ENCODE assay signal across 16 cellular contexts in the genomic region with DNA sequence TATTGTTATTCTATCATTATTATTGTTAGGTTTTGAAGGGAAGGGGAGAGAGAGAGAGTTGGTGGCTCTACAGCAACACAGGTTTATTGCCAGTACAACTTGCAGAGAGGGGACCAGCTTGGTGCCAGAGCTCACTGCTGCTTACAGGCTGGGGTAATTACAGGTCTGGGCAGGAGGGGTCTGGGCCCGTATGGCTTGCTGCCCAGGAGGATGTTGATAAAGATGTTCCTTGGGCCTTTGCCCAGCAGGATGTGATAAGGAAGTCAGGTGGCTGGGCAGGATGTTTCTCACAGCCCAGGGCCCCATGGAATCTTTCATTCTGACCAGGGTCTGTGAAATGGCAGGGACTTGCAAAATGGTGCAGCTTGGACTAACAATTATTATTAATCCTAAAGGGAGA.
A peak's percentile ranks its signal among the peaks of the same experiment; 100 is the strongest.
DNase-seq lines count a peak whose midpoint lies in the region; ATAC-seq and TF ChIP-seq lines count a peak whose summit lies in the region.
"Had no signal": no experiment of that assay in that cellular context is flagged by ENCODE, and none has a peak within 500 bp of the region (broad histone marks: within the 10 kb centered on the region; RNA-seq: fewer than 3 reads in every experiment).

No MANE protein-coding gene starts in this region.

- no peak overlapping the region for H3K4me3 ChIP-seq in HEK293 (ENCODE audit: low read depth, low read length)
- H3K4me3 ChIP-seq in PC-3 (ENCODE audit: low read length), result no peak overlapping the region
- no peak overlapping the region for H3K4me3 ChIP-seq in fibroblast of villous mesenchyme (ENCODE audit: low read depth, low read length)
- H3K4me3 ChIP-seq: GM12878, psoas muscle had no signal

- H3K4me2 ChIP-seq in PC-3 (ENCODE audit: low read length), result no peak overlapping the region

- CTCF ChIA-PET in HEK293 (lab: Yijun Ruan, JAX) (interaction anchor here (0.6 to 2.1 kb wide), 13 partner anchors 10 to 313 kb away, joined by 3 to 10 read pairs (median 3); a partner anchor contains a TSS), PC-3 (lab: Charles Lee) (interaction anchor here (0.7 kb wide), 1 partner anchor 304 kb away, joined by 3 read pairs; no protein-coding TSS in a partner anchor)

- no peaks in the 10 kb centered on the region for H3F3A ChIP-seq in PC-3 (ENCODE audit: low read length, unreplicated experiment)

- H3K4me3 Mint-ChIP-seq in osteocyte (ENCODE audit: unreplicated experiment), result no peak overlapping the region
- H3K4me3 Mint-ChIP-seq: activated naive CD4-positive, alpha-beta T cell treated with anti-CD3 and anti-CD28 coated beads, Interleukin-2, amount 10 ng/mL, durations not matched to agents 7 days and 5 days; central memory CD8-positive, alpha-beta T cell had no signal

- BruUV-seq in PC-3 (replicated peaks; lab: Mats Ljungman, UMichigan), result no TSS peak

- ATAC-seq in PC-3 (no peak), HG02938 (IDR thresholded peaks at IDR 0.05; ENCODE audit: unreplicated experiment) (no peak)
- ATAC-seq: GM12878, psoas muscle had no signal

- no peak overlapping the region for H2AFZ ChIP-seq in PC-3 (ENCODE audit: low read length)

- H3K4me1 ChIP-seq in HEK293 (ENCODE audit: control insufficient read depth, insufficient read depth, low read length) (0 out of 2 replicates have a peak, but pooled peaks cover 2% of the 10 kb centered on the region), PC-3 (ENCODE audit: insufficient read depth, low read length) (peaks cover 4% of the 10 kb centered on the region; the same call in 1 of the 2 replicates)
- H3K4me1 ChIP-seq: psoas muscle had no signal

- peaks cover 7% of the 10 kb centered on the region for H3K27me3 Mint-ChIP-seq in osteocyte (ENCODE audit: unreplicated experiment)
- H3K27me3 Mint-ChIP-seq: central memory CD8-positive, alpha-beta T cell had no signal

- no peak overlapping the region for H3K9ac ChIP-seq in PC-3 (ENCODE audit: low read length)

- H3K27ac ChIP-seq in HEK293 (ENCODE audit: extremely low read depth, low read depth, low read length) (no peak overlapping the region), PC-3 (ENCODE audit: low read length) (peak overlapping the region; percentile 30)
- H3K27ac ChIP-seq: psoas muscle had no signal

- H3K4me1 Mint-ChIP-seq in osteocyte (ENCODE audit: unreplicated experiment), result no peaks in the 10 kb centered on the region

- H3K27me3 ChIP-seq in PC-3 (ENCODE audit: low read length), result no peaks in the 10 kb centered on the region; the same call in 1 of the 2 replicates

- H3K9me3 Mint-ChIP-seq in osteocyte (ENCODE audit: unreplicated experiment), result peaks cover 3% of the 10 kb centered on the region
- H3K9me3 Mint-ChIP-seq: central memory CD8-positive, alpha-beta T cell; IgD-negative memory B cell had no signal

- no peaks in the 10 kb centered on the region for H3K79me2 ChIP-seq in PC-3 (ENCODE audit: low read length)

- H3K36me3 Mint-ChIP-seq in osteocyte (ENCODE audit: unreplicated experiment), result no peaks in the 10 kb centered on the region
- H3K36me3 Mint-ChIP-seq: activated naive CD4-positive, alpha-beta T cell treated with anti-CD3 and anti-CD28 coated beads, Interleukin-2, amount 10 ng/mL, durations not matched to agents 7 days and 5 days had no signal

- H3K9me2 ChIP-seq in PC-3 (replicated peaks; ENCODE audit: low read length), result no peaks in the 10 kb centered on the region

- TF ChIP-seq CTCF in HEK293 (tag by site-specific recombination; IDR thresholded peaks at IDR 0.05) (no peak), PC-3 (conservative IDR thresholded peaks at IDR 0.05; ENCODE audit: low read depth, low read length) (no peak), fibroblast of villous mesenchyme (IDR thresholded peaks at IDR 0.05; ENCODE audit: insufficient read depth, low read depth, low read length) (no peak), osteocyte (IDR thresholded peaks at IDR 0.05) (no peak)

- POLR2A ChIA-PET in HEK293 (lab: Yijun Ruan, JAX) (no interaction called here), PC-3 (lab: Charles Lee; ENCODE audit: unreplicated experiment) (no interaction called here)

- H4K20me1 ChIP-seq in PC-3 (ENCODE audit: low read length), result no peaks in the 10 kb centered on the region

- intact Hi-C loops in PC-3 (cut with micrococcal nuclease), result no loop called here

- DNase-seq in PC-3, result no peak
- DNase-seq in fibroblast of villous mesenchyme (ENCODE audit: low read depth), result peak; percentile 14
- DNase-seq in osteocyte (ENCODE audit: extremely low spot score, unreplicated experiment), result peak; percentile 64
- no peak for DNase-seq in medulla oblongata (ENCODE audit: extremely low spot score)
- no peak for DNase-seq in cortex of kidney (lab: John Stamatoyannopoulos, UW)
- no peak for DNase-seq in NCI-H748 (lab: John Stamatoyannopoulos, UW; ENCODE audit: unreplicated experiment)
- DNase-seq: activated naive CD4-positive, alpha-beta T cell treated with anti-CD3 and anti-CD28 coated beads, Interleukin-2, amount 10 ng/mL, durations not matched to agents 7 days and 5 days; erythroblast; NCI-H774; stimulated activated CD4-positive, alpha-beta T cell treated with anti-CD3 and anti-CD28 coated beads, Interleukin-1b, Interleukin-23, amount 100 ng/mL, for 48 hours had no signal

- H3K36me3 ChIP-seq in HEK293 (ENCODE audit: control insufficient read depth in 2 of 2, insufficient read depth in 1 of 2, low read length in 2 of 2) (no peaks in the 10 kb centered on the region), PC-3 (ENCODE audit: low read depth, low read length) (no peaks in the 10 kb centered on the region)

- H3K9me3 ChIP-seq in HEK293 (ENCODE audit: control insufficient read depth, insufficient read depth, low read depth, low read length) (no peaks in the 10 kb centered on the region; the same call in 1 of the 2 replicates), PC-3 (ENCODE audit: low read length) (no peaks in the 10 kb centered on the region)
- H3K9me3 ChIP-seq: psoas muscle had no signal

- no peak overlapping the region for H3K27ac Mint-ChIP-seq in osteocyte (ENCODE audit: unreplicated experiment)
- H3K27ac Mint-ChIP-seq: activated naive CD4-positive, alpha-beta T cell treated with anti-CD3 and anti-CD28 coated beads, Interleukin-2, amount 10 ng/mL, durations not matched to agents 7 days and 5 days; IgD-negative memory B cell had no signal

TF ChIP-seq in HEK293, 187 proteins besides CTCF, POLR2A, EP300 and RAD21 (continues in another document):
- TF ChIP-seq, protein P1, sequence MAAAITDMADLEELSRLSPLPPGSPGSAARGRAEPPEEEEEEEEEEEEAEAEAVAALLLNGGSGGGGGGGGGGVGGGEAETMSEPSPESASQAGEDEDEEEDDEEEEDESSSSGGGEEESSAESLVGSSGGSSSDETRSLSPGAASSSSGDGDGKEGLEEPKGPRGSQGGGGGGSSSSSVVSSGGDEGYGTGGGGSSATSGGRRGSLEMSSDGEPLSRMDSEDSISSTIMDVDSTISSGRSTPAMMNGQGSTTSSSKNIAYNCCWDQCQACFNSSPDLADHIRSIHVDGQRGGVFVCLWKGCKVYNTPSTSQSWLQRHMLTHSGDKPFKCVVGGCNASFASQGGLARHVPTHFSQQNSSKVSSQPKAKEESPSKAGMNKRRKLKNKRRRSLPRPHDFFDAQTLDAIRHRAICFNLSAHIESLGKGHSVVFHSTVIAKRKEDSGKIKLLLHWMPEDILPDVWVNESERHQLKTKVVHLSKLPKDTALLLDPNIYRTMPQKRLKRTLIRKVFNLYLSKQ (tag by site-specific recombination; IDR thresholded peaks at IDR 0.05; ENCODE audit: borderline replicate concordance), result no peak
- TF ChIP-seq ZNF521 (tag by site-specific recombination; IDR thresholded peaks at IDR 0.05), result no peak
- no peak for TF ChIP-seq ZNF324 (tag by site-specific recombination; IDR thresholded peaks at IDR 0.05)
- no peak for TF ChIP-seq ZNF555 (tag by site-specific recombination; conservative IDR thresholded peaks at IDR 0.05)
- TF ChIP-seq ZNF211 (tag by site-specific recombination; IDR thresholded peaks at IDR 0.05; ENCODE audit: low read depth), result no peak
- TF ChIP-seq, protein P2, sequence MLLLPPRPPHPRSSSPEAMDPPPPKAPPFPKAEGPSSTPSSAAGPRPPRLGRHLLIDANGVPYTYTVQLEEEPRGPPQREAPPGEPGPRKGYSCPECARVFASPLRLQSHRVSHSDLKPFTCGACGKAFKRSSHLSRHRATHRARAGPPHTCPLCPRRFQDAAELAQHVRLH (tag by site-specific recombination; IDR thresholded peaks at IDR 0.05), result no peak
- TF ChIP-seq, protein P3, sequence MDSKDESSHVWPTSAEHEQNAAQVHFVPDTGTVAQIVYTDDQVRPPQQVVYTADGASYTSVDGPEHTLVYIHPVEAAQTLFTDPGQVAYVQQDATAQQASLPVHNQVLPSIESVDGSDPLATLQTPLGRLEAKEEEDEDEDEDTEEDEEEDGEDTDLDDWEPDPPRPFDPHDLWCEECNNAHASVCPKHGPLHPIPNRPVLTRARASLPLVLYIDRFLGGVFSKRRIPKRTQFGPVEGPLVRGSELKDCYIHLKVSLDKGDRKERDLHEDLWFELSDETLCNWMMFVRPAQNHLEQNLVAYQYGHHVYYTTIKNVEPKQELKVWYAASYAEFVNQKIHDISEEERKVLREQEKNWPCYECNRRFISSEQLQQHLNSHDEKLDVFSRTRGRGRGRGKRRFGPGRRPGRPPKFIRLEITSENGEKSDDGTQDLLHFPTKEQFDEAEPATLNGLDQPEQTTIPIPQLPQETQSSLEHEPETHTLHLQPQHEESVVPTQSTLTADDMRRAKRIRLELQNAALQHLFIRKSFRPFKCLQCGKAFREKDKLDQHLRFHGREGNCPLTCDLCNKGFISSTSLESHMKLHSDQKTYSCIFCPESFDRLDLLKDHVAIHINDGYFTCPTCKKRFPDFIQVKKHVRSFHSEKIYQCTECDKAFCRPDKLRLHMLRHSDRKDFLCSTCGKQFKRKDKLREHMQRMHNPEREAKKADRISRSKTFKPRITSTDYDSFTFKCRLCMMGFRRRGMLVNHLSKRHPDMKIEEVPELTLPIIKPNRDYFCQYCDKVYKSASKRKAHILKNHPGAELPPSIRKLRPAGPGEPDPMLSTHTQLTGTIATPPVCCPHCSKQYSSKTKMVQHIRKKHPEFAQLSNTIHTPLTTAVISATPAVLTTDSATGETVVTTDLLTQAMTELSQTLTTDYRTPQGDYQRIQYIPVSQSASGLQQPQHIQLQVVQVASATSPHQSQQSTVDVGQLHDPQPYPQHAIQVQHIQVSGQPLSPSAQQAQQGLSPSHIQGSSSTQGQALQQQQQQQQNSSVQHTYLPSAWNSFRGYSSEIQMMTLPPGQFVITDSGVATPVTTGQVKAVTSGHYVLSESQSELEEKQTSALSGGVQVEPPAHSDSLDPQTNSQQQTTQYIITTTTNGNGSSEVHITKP (tag by site-specific recombination; IDR thresholded peaks at IDR 0.05), result 0 out of 2 replicates have a peak, but pooled peaks have one; percentile 12
- no peak for TF ChIP-seq WT1 (tag by site-specific recombination; IDR thresholded peaks at IDR 0.05)
- peak; percentile 26; the same call in 1 of the 2 replicates for TF ChIP-seq ZNF335 (tag by site-specific recombination; conservative IDR thresholded peaks at IDR 0.05)
- 0 out of 2 replicates have a peak, but pooled peaks have one; percentile 22 for TF ChIP-seq SP7 (tag by site-specific recombination; IDR thresholded peaks at IDR 0.05)
- peak; percentile 94 for TF ChIP-seq ZIC2 (tag by site-specific recombination; IDR thresholded peaks at IDR 0.05)
- TF ChIP-seq ZNF404 (tag by site-specific recombination; IDR thresholded peaks at IDR 0.05), result no peak
- TF ChIP-seq ZNF596 (tag by site-specific recombination; IDR thresholded peaks at IDR 0.05), result no peak

Comparison
In these comparisons a context has a peak if more than half of its experiments do, and no peak if none do; other contexts are left out.
1. DNase-seq: peak in fibroblast of villous mesenchyme (single experiment) and osteocyte (single experiment); none in PC-3 (single experiment), medulla oblongata (single experiment), cortex of kidney (single experiment) and NCI-H748 (single experiment).